ENCODE assay signal across 18 cellular contexts in genomic region chr15:36601952-36602351, GRCh38. TPM values are rescaled to one million over a fixed set of nuclear protein-coding genes. Genes with fewer than 3 reads are reported as not detected.
DNase-seq lines count a peak whose midpoint lies in the region; ATAC-seq, FAIRE-seq and TF ChIP-seq lines count a peak whose summit lies in the region.
"Had no signal": no experiment of that assay in that cellular context is flagged by ENCODE, and none has a peak within 500 bp of the region (broad histone marks: within the 10 kb centered on the region; RNA-seq: fewer than 3 reads in every experiment).

No MANE protein-coding gene starts in this region.

- TF ChIP-seq CTCF in heart right ventricle (IDR thresholded peaks at IDR 0.05) (no peak), pancreas (IDR thresholded peaks at IDR 0.05) (no peak), foreskin fibroblast (IDR thresholded peaks at IDR 0.05; ENCODE audit: low read depth, low read length) (no peak)

- ATAC-seq in heart right ventricle (peak in 6 of 8 donors; percentile 40 to 57 (median 49)), pancreas (no peak)
- ATAC-seq: T-cell had no signal

- intact Hi-C loops in heart right ventricle (cut with DNase I) (loop anchor here in 2 of 10 donors (1.0 to 10.0 kb wide), 3 partner anchors 18 to 503 kb away; partner anchors contain the start of gene MEIS2 (in 1 of the 2)), posterior vena cava (cut with DNase I) (no loop called here), pancreas (cut with DNase I) (no loop called here)

- H3K4me1 ChIP-seq in heart right ventricle: peaks cover 0 to 61% (median 24%) of the 10 kb centered on the region in 9 donors
- H3K4me1 ChIP-seq in rectal smooth muscle tissue (ENCODE audit: control insufficient read depth, insufficient read depth, low read length): peaks cover 35% of the 10 kb centered on the region
- no peaks in the 10 kb centered on the region for H3K4me1 ChIP-seq in pancreas

- H3K4me3 ChIP-seq in heart right ventricle (peak overlapping the region in 3 of 10 donors; percentile 6 to 11 (median 10)), rectal smooth muscle tissue (ENCODE audit: low read length) (no peak overlapping the region), pancreas (no peak overlapping the region), foreskin fibroblast (ENCODE audit: low read depth in 1 of 2, low read length in 2 of 2) (no peak overlapping the region)
- H3K4me3 ChIP-seq: BLaER1, neural progenitor cell had no signal

- no peaks in the 10 kb centered on the region for H3K36me3 ChIP-seq in heart right ventricle
- H3K36me3 ChIP-seq in rectal smooth muscle tissue (ENCODE audit: control insufficient read depth, insufficient read depth, low read length): no peaks in the 10 kb centered on the region
- H3K36me3 ChIP-seq in pancreas: no peaks in the 10 kb centered on the region
- H3K36me3 ChIP-seq: BLaER1, neural progenitor cell had no signal

- 37 to 54% methylated on average over 6 of the region's 6 CpGs for WGBS in heart right ventricle, 2 donors
- 95 to 96% methylated on average over 6 of the region's 6 CpGs for WGBS in pancreas, 2 donors

- no peaks in the 10 kb centered on the region for H3K9me3 ChIP-seq in heart right ventricle
- no peaks in the 10 kb centered on the region for H3K9me3 ChIP-seq in pancreas
- H3K9me3 ChIP-seq: BLaER1 had no signal

- H3K27ac ChIP-seq in caudate nucleus (ENCODE audit: low read depth, low read length): peak overlapping the region; percentile 18
- peak overlapping the region; percentile 67 to 94 (median 86) for H3K27ac ChIP-seq in heart right ventricle
- peak overlapping the region; percentile 82 for H3K27ac ChIP-seq in rectal smooth muscle tissue (ENCODE audit: low read depth, low read length)
- no peak overlapping the region for H3K27ac ChIP-seq in pancreas
- H3K27ac ChIP-seq: BLaER1, neural progenitor cell had no signal

- no peak overlapping the region for H3K9ac ChIP-seq in rectal smooth muscle tissue (ENCODE audit: low read length)
- H3K9ac ChIP-seq: BLaER1, neural progenitor cell had no signal

- no peak for FAIRE-seq in pancreas (lab: Jason Lieb, UNC)
- FAIRE-seq: D721Med had no signal

- DNase-seq in caudate nucleus (lab: John Stamatoyannopoulos, UW): peak in 1 of 61 donors; percentile 10
- DNase-seq in heart right ventricle: no peak
- DNase-seq in NCI-H1694 treated with DMSO at 0.1 percent for 48 hours (lab: John Stamatoyannopoulos, UW): no peak
- no peak for DNase-seq in posterior vena cava (ENCODE audit: low spot score)
- DNase-seq in pancreas: no peak
- no peak for DNase-seq in foreskin fibroblast
- DNase-seq: activated CD4-positive, alpha-beta T cell treated with anti-CD3 and anti-CD28 coated beads, Interleukin-2, amount 50 U/mL, for 1 hour; activated naive CD4-positive, alpha-beta T cell treated with anti-CD3 and anti-CD28 coated beads, Interleukin-2, amount 10 ng/mL, durations not matched to agents 7 days and 5 days; kidney glomerular epithelial cell; midbrain; NCI-H187 treated with DMSO at 0.1 percent for 48 hours; NCI-H345; stimulated activated CD4-positive, alpha-beta T cell treated with anti-CD3 and anti-CD28 coated beads, Interleukin-1b, Interleukin-23, amount 100 ng/mL, for 48 hours; T-cell had no signal

- H3K27me3 ChIP-seq in heart right ventricle (no peaks in the 10 kb centered on the region), rectal smooth muscle tissue (ENCODE audit: control insufficient read depth, insufficient read depth, low read length) (no peaks in the 10 kb centered on the region), pancreas (no peaks in the 10 kb centered on the region)
- H3K27me3 ChIP-seq: BLaER1, neural progenitor cell had no signal

RNA-seq across cellular contexts. Expression of gene CDIN1, which starts 22.5 kb away (rescaled TPM):
- total RNA-seq in heart right ventricle (100 to 1,000 TPM; 143 to 344 (median 222) TPM), posterior vena cava (10 to 100 TPM; 19.0 to 21.2 TPM), pancreas (1 to 10 TPM; 2.9 to 6.1 (median 4.1) TPM)
- polyA plus RNA-seq in heart right ventricle (100 to 1,000 TPM in 1 of 2 donors, 10 to 100 TPM in 1; 76.4 to 212 TPM), pancreas (1 to 10 TPM; 2.0 to 3.2 TPM)

Comparison
In these comparisons a context has a peak if more than half of its experiments do, and no peak if none do; other contexts are left out.
1. H3K27ac ChIP-seq: peak in caudate nucleus (single experiment), heart right ventricle (10 of 10) and rectal smooth muscle tissue (single experiment); none in pancreas (0 of 4).
2. ATAC-seq: peak in heart right ventricle (6 of 8); none in pancreas (0 of 4).
3. RNA of gene CDIN1, which starts 22.5 kb away (total RNA-seq): 143 to 344 TPM in heart right ventricle; 19.0 to 21.2 TPM in posterior vena cava and 2.9 to 6.1 TPM in pancreas; every median in the first group is over 4 times any median in the second.